In genomic region chr1:32337855-32338636, GRCh38 we compare ENCODE assay signal across 8 cellular contexts. TPM values are rescaled to one million over a fixed set of nuclear protein-coding genes. Genes with fewer than 3 reads are reported as not detected.
DNase-seq lines count a peak whose midpoint lies in the region; ATAC-seq and TF ChIP-seq lines count a peak whose summit lies in the region.

No MANE protein-coding gene starts in this region.

- H3K9me3 ChIP-seq in colonic mucosa (no peaks in the 10 kb centered on the region), neuronal stem cell (replicated peaks in 1 of 2; ENCODE audit: control insufficient read depth in 2 of 2, insufficient read depth in 1 of 2, low read depth in 1 of 2, low read length in 2 of 2) (no peaks in the 10 kb centered on the region)

- peak overlapping the region; percentile 54 for H2AFZ ChIP-seq in neuronal stem cell (ENCODE audit: low read length)

- peak overlapping the region; percentile 85 for H3K18ac ChIP-seq in neuronal stem cell (ENCODE audit: low read length)

- peak overlapping the region; percentile 79 for H2BK5ac ChIP-seq in neuronal stem cell (ENCODE audit: low read length)

- WGBS in neuronal stem cell (ENCODE audit: extremely low coverage in 2 of 2, insufficient read length in 2 of 2, insufficient replicate concordance in 1 of 2), 2 donors = no CpG with 5 or more reads among the region's 16 CpGs

- H4K8ac ChIP-seq in neuronal stem cell (ENCODE audit: low read depth, low read length) = no peak overlapping the region

- H3K27ac ChIP-seq in colonic mucosa = peak overlapping the region; percentile 44
- peak overlapping the region; percentile 35 for H3K27ac ChIP-seq in neuronal stem cell (replicated peaks; ENCODE audit: low read length)

- no peaks in the 10 kb centered on the region for H3K36me3 ChIP-seq in colonic mucosa
- H3K36me3 ChIP-seq in neuronal stem cell (replicated peaks in 1 of 2; ENCODE audit: control insufficient read depth in 2 of 2, insufficient read depth in 2 of 2, low read length in 2 of 2) = peaks cover 15 to 21% of the 10 kb centered on the region in 2 donors

- peak overlapping the region; percentile 73 for H2AK5ac ChIP-seq in neuronal stem cell (ENCODE audit: low read depth, low read length)

- H2BK12ac ChIP-seq in neuronal stem cell (ENCODE audit: low read length) = no peak overlapping the region

- no peaks in the 10 kb centered on the region for H3K27me3 ChIP-seq in colonic mucosa
- no peaks in the 10 kb centered on the region for H3K27me3 ChIP-seq in neuronal stem cell (ENCODE audit: control insufficient read depth in 3 of 3, insufficient read depth in 3 of 3, low read depth in 1 of 3, low read length in 3 of 3)

- peak overlapping the region; percentile 33 for H2BK15ac ChIP-seq in neuronal stem cell (ENCODE audit: low read length)

- intact Hi-C loops in colonic mucosa (cut with DNase I) = loop anchor here (10.0 kb wide), 1 partner anchor 93 kb away; the partner anchor contains the start of gene FAM167B

- no peak overlapping the region for H3K4me3 ChIP-seq in colonic mucosa
- no peak overlapping the region for H3K4me3 ChIP-seq in neuronal stem cell (ENCODE audit: low read length in 2 of 2)

- H4K91ac ChIP-seq in neuronal stem cell (ENCODE audit: low read depth, low read length, poor library complexity) = no peak overlapping the region

- H3K4me1 ChIP-seq in colonic mucosa (peaks cover 30% of the 10 kb centered on the region), neuronal stem cell (ENCODE audit: control insufficient read depth in 2 of 2, insufficient read depth in 1 of 2, low read depth in 1 of 2, low read length in 2 of 2) (peaks cover 29 to 38% of the 10 kb centered on the region in 2 donors)

- no peak overlapping the region for H3K14ac ChIP-seq in neuronal stem cell (ENCODE audit: low read length)

- DNase-seq in GF-D8 (lab: John Stamatoyannopoulos, UW) (peak; percentile 43), NOMO-1 (lab: John Stamatoyannopoulos, UW; ENCODE audit: unreplicated experiment in 2 of 2) (peak; percentile 50 to 62), colonic mucosa (peak; percentile 64), neuronal stem cell (ENCODE audit: low spot score) (no peak), NCI-H82 (lab: John Stamatoyannopoulos, UW) (no peak), NCI-H774 (lab: John Stamatoyannopoulos, UW) (no peak)
- no peak for DNase-seq in activated CD8-positive, alpha-beta memory T cell treated with anti-CD3 and anti-CD28 coated beads, Interleukin-2, amount 50 U/mL, for 48 hours

- H3K23ac ChIP-seq in neuronal stem cell (ENCODE audit: low read depth, low read length, poor library complexity) = no peak overlapping the region

- H3K4me2 ChIP-seq in neuronal stem cell (ENCODE audit: insufficient read depth, low read length, poor library complexity, severe bottlenecking) = peak overlapping the region; percentile 11

- H3K9ac ChIP-seq in colonic mucosa (ENCODE audit: low read depth in 2 of 2, low read length in 2 of 2) (peak overlapping the region in 1 of 2 donors; percentile 48), neuronal stem cell (ENCODE audit: low read depth, low read length, poor library complexity) (no peak overlapping the region)

- TF ChIP-seq CTCF in colonic mucosa (IDR thresholded peaks at IDR 0.05) = no peak

- no peak overlapping the region for H3K4ac ChIP-seq in neuronal stem cell (ENCODE audit: low read length)

- H2BK120ac ChIP-seq in neuronal stem cell (ENCODE audit: low read depth, low read length) = no peak overlapping the region

- ATAC-seq in GM19328 (IDR thresholded peaks at IDR 0.05; ENCODE audit: unreplicated experiment) = no peak

- peaks cover 2% of the 10 kb centered on the region for H3K79me1 ChIP-seq in neuronal stem cell (ENCODE audit: low read depth, low read length)

RNA-seq across cellular contexts. Expression of gene MARCKSL1, which starts 2.0 kb away (rescaled TPM):
- total RNA-seq in colonic mucosa = 100 to 1,000 TPM; 174 to 199 TPM
- polyA plus RNA-seq in neuronal stem cell (2013, experiment 1 of 2) = 808 TPM
- 809 TPM for polyA plus RNA-seq in neuronal stem cell (2013, experiment 2 of 2)

RNA-seq across cellular contexts. Expression of gene FAM229A, which starts 24.2 kb away (rescaled TPM):
- total RNA-seq in colonic mucosa = 1 to 10 TPM; 5.6 to 8.0 TPM
- polyA plus RNA-seq in neuronal stem cell (2013, experiment 1 of 2) = 8.1 TPM
- 8.3 TPM for polyA plus RNA-seq in neuronal stem cell (2013, experiment 2 of 2)

RNA-seq across cellular contexts. Expression of gene TSSK3, which starts 24.3 kb away (rescaled TPM):
- total RNA-seq in colonic mucosa = under 1 TPM; 0.61 to 0.99 TPM
- polyA plus RNA-seq in neuronal stem cell (2013, experiment 1 of 2) = 1.0 TPM
- 1.1 TPM for polyA plus RNA-seq in neuronal stem cell (2013, experiment 2 of 2)

RNA-seq across cellular contexts. Expression of gene HDAC1, which starts 46.2 kb away (rescaled TPM):
- total RNA-seq in colonic mucosa = 100 to 1,000 TPM; 226 to 291 TPM
- polyA plus RNA-seq in neuronal stem cell (2013, experiment 1 of 2) = 85.9 TPM
- 84.7 TPM for polyA plus RNA-seq in neuronal stem cell (2013, experiment 2 of 2)

RNA-seq across cellular contexts. Expression of gene BSDC1, which starts 56.2 kb away (rescaled TPM):
- total RNA-seq in colonic mucosa = 10 to 100 TPM; 65.7 to 76.8 TPM
- polyA plus RNA-seq in neuronal stem cell (2013, experiment 1 of 2) = 34.0 TPM
- 36.4 TPM for polyA plus RNA-seq in neuronal stem cell (2013, experiment 2 of 2)

Comparison
In these comparisons a context has a peak if more than half of its experiments do, and no peak if none do; other contexts are left out.
1. DNase-seq: peak in GF-D8 (single experiment), NOMO-1 (2 of 2) and colonic mucosa (single experiment); none in neuronal stem cell (single experiment), NCI-H82 (single experiment), activated CD8-positive, alpha-beta memory T cell treated with anti-CD3 and anti-CD28 coated beads, Interleukin-2, amount 50 U/mL, for 48 hours (single experiment) and NCI-H774 (single experiment).